Comparison of ENCODE assay signal across 12 cellular contexts in the genomic region with DNA sequence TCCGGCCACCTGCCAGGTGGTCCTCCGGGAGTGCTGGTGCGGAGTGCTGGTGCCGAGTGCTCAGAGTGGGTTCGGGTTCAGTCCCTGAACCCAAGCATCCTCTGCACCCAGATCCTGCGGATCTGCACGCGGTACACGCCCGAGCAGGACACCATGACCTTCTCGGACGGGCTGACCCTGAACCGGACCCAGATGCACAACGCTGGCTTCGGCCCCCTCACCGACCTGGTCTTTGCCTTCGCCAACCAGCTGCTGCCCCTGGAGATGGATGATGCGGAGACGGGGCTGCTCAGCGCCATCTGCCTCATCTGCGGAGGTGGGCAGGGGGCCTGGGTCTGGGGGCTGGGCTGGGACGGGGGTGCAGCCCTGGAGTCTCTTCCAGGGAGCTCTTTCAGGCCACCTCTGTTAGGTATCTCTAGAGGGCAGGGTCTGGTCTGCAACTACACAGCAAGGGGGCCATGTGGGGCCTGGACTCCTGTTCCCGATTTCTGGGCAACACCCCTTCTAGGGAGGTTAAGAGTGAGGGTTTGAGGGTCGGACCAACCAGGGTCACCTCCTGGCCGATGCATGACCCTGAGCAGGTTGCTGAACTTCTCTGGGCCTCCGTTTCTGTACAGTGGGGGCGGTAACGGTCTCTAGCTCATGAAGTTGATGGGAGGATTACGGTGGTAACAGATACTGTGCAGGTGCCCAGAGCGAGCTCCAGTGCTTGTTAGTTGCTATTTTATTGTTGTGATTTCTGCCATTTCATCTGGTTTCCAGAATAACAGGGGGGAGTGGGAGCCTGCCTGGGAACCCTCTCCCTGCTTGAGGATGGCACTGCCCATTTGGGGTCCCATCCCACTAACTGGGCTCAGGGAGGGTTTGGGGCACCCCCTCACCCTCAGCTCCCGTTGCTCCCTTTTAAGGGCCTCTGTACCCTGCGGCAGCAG. TPM values are rescaled to one million over a fixed set of nuclear protein-coding genes. Genes with fewer than 3 reads are reported as not detected.
A peak's percentile ranks its signal among the peaks of the same experiment; 100 is the strongest.
DNase-seq lines count a peak whose midpoint lies in the region; ATAC-seq and TF ChIP-seq lines count a peak whose summit lies in the region.
"Had no signal": no experiment of that assay in that cellular context is flagged by ENCODE, and none has a peak within 500 bp of the region (broad histone marks: within the 10 kb centered on the region; RNA-seq: fewer than 3 reads in every experiment).

No MANE protein-coding gene starts in this region.

- H3K4me1 Mint-ChIP-seq in activated naive CD4-positive, alpha-beta T cell treated with anti-CD3 and anti-CD28 coated beads for 36 hours (ENCODE audit: low read depth), result peaks cover 9% of the 10 kb centered on the region
- peaks cover 28% of the 10 kb centered on the region for H3K4me1 Mint-ChIP-seq in T-helper 17 cell
- H3K4me1 Mint-ChIP-seq in stimulated activated memory B cell treated with anti-CD40 and anti-IgM and Interleukin-4, amounts not matched to agents 10 μg/mL and 1 μg/mL and 100 μg/mL, for 72 hours, result peaks cover 57% of the 10 kb centered on the region

- H3K36me3 Mint-ChIP-seq in activated naive CD4-positive, alpha-beta T cell treated with anti-CD3 and anti-CD28 coated beads for 36 hours (ENCODE audit: low read depth), result peaks cover 5% of the 10 kb centered on the region
- H3K36me3 Mint-ChIP-seq in T-helper 17 cell (ENCODE audit: low read depth), result peaks cover 3% of the 10 kb centered on the region
- H3K36me3 Mint-ChIP-seq in stimulated activated memory B cell treated with anti-CD40 and anti-IgM and Interleukin-4, amounts not matched to agents 10 μg/mL and 1 μg/mL and 100 μg/mL, for 72 hours, result peaks cover 40% of the 10 kb centered on the region
- H3K36me3 Mint-ChIP-seq: activated naive CD4-positive, alpha-beta T cell treated with anti-CD3 and anti-CD28 coated beads, Interleukin-2, amount 50 U/mL, for 72 hours had no signal

- CTCF ChIA-PET in activated naive CD4-positive, alpha-beta T cell treated with anti-CD3 and anti-CD28 coated beads for 36 hours (lab: Charles Lee), result interaction anchor here (0.6 to 9.6 kb wide), 37 partner anchors 10 to 384 kb away, joined by 3 to 178 read pairs (median 4); partner anchors contain the start of genes CDC6, GJD3 and RARA

- peaks cover 0 to 25% (median 11%) of the 10 kb centered on the region in 4 donors for H3K36me3 ChIP-seq in right lobe of liver
- peaks cover 64% of the 10 kb centered on the region for H3K36me3 ChIP-seq in upper lobe of right lung

- no peak for DNase-seq in activated naive CD4-positive, alpha-beta T cell treated with anti-CD3 and anti-CD28 coated beads for 36 hours
- DNase-seq in activated naive CD4-positive, alpha-beta T cell (lab: John Stamatoyannopoulos, UW), result no peak
- DNase-seq in T-helper 17 cell (no peak), right lobe of liver (peak in 1 of 3 donors; percentile 57), NK-92 (lab: John Stamatoyannopoulos, UW; ENCODE audit: unreplicated experiment) (no peak), cerebellum (ENCODE audit: low spot score) (no peak), upper lobe of right lung (no peak)
- DNase-seq: NCI-H187 treated with DMSO at 0.1 percent for 48 hours had no signal

- H3K27ac ChIP-seq in right lobe of liver (peak overlapping the region in 2 of 3 donors; percentile 24 to 28), upper lobe of right lung (no peak overlapping the region)
- H3K27ac ChIP-seq: parathyroid adenoma had no signal

- intact Hi-C loops in activated naive CD4-positive, alpha-beta T cell treated with anti-CD3 and anti-CD28 coated beads for 36 hours (cut with micrococcal nuclease), result loop anchor here (1.0 to 5.0 kb wide), 3 partner anchors 51 to 1313 kb away; no protein-coding TSS in a partner anchor
- intact Hi-C loops in right lobe of liver (cut with DNase I) (loop anchor here (5.0 kb wide), 2 partner anchors 47 to 63 kb away; partner anchors contain the start of genes RARA (in 2 of the 2) and TOP2A (in 1 of the 2)), upper lobe of right lung (cut with DNase I) (no loop called here)

- 26% methylated on average over 5 of the region's 32 CpGs for WGBS in right lobe of liver (ENCODE audit: insufficient coverage, low coverage, low lambda C conversion rate, missing lambda C conversion rate)

- TF ChIP-seq CTCF in right lobe of liver (IDR thresholded peaks at IDR 0.05) (no peak), upper lobe of right lung (IDR thresholded peaks at IDR 0.05) (no peak)

- H3K27me3 ChIP-seq in right lobe of liver (no peaks in the 10 kb centered on the region), upper lobe of right lung (no peaks in the 10 kb centered on the region)

- no peak for TF ChIP-seq POLR2A in right lobe of liver (IDR thresholded peaks at IDR 0.05)

- H3K4me1 ChIP-seq in right lobe of liver, result peaks cover 0 to 68% (median 36%) of the 10 kb centered on the region in 4 donors
- H3K4me1 ChIP-seq in upper lobe of right lung, result peaks cover 41% of the 10 kb centered on the region

- H3K27me3 Mint-ChIP-seq in activated naive CD4-positive, alpha-beta T cell treated with anti-CD3 and anti-CD28 coated beads for 36 hours (ENCODE audit: low read depth), result no peaks in the 10 kb centered on the region
- H3K27me3 Mint-ChIP-seq in T-helper 17 cell, result no peaks in the 10 kb centered on the region
- H3K27me3 Mint-ChIP-seq in stimulated activated memory B cell treated with anti-CD40 and anti-IgM and Interleukin-4, amounts not matched to agents 10 μg/mL and 1 μg/mL and 100 μg/mL, for 72 hours, result no peaks in the 10 kb centered on the region

- peak overlapping the region; percentile 53 for H3K27ac Mint-ChIP-seq in activated naive CD4-positive, alpha-beta T cell treated with anti-CD3 and anti-CD28 coated beads for 36 hours
- peak overlapping the region; percentile 34 for H3K27ac Mint-ChIP-seq in T-helper 17 cell
- H3K27ac Mint-ChIP-seq in stimulated activated memory B cell treated with anti-CD40 and anti-IgM and Interleukin-4, amounts not matched to agents 10 μg/mL and 1 μg/mL and 100 μg/mL, for 72 hours, result peak overlapping the region; percentile 40

- peak; percentile 0 for ATAC-seq in T-helper 17 cell
- ATAC-seq in right lobe of liver, result no peak
- ATAC-seq in stimulated activated memory B cell treated with anti-CD40 and anti-IgM and Interleukin-4, amounts not matched to agents 10 μg/mL and 1 μg/mL and 100 μg/mL, for 72 hours, result no peak
- ATAC-seq in upper lobe of right lung, result no peak

- H3K4me3 ChIP-seq in right lobe of liver (peak overlapping the region; percentile 16 to 44 (median 24)), upper lobe of right lung (no peak overlapping the region)

- no peaks in the 10 kb centered on the region for H3K9me3 Mint-ChIP-seq in activated naive CD4-positive, alpha-beta T cell treated with anti-CD3 and anti-CD28 coated beads for 36 hours
- no peaks in the 10 kb centered on the region for H3K9me3 Mint-ChIP-seq in stimulated activated memory B cell treated with anti-CD40 and anti-IgM and Interleukin-4, amounts not matched to agents 10 μg/mL and 1 μg/mL and 100 μg/mL, for 72 hours
- H3K9me3 Mint-ChIP-seq: activated naive CD4-positive, alpha-beta T cell treated with anti-CD3 and anti-CD28 coated beads, Interleukin-2, amount 50 U/mL, for 72 hours had no signal

- H3K9me3 ChIP-seq in T-helper 17 cell (ENCODE audit: control insufficient read depth, low read length, poor library complexity, severe bottlenecking) (no peaks in the 10 kb centered on the region), right lobe of liver (no peaks in the 10 kb centered on the region), upper lobe of right lung (no peaks in the 10 kb centered on the region)

- no peak overlapping the region for H3K4me3 Mint-ChIP-seq in activated naive CD4-positive, alpha-beta T cell treated with anti-CD3 and anti-CD28 coated beads for 36 hours
- peak overlapping the region; percentile 28 for H3K4me3 Mint-ChIP-seq in T-helper 17 cell
- no peak overlapping the region for H3K4me3 Mint-ChIP-seq in stimulated activated memory B cell treated with anti-CD40 and anti-IgM and Interleukin-4, amounts not matched to agents 10 μg/mL and 1 μg/mL and 100 μg/mL, for 72 hours

RNA-seq across cellular contexts. Expression of gene GJD3, which starts 10.1 kb away (rescaled TPM):
- not detected for total RNA-seq in activated naive CD4-positive, alpha-beta T cell treated with anti-CD3 and anti-CD28 coated beads for 36 hours
- not detected for total RNA-seq in T-helper 17 cell
- under 1 TPM in 5 of 6 experiments, not detected in 1; 0.22 to 0.78 (median 0.37) TPM for total RNA-seq in right lobe of liver
- total RNA-seq in cerebellum, result 0.45 TPM
- total RNA-seq in upper lobe of right lung, result 2.8 TPM
- total RNA-seq: activated naive CD4-positive, alpha-beta T cell treated with anti-CD3 and anti-CD28 coated beads, Interleukin-2, amount 50 U/mL, for 72 hours; lower leg skin had no signal

RNA-seq across cellular contexts. Expression of gene RARA, which starts 45.5 kb away (rescaled TPM):
- 10 to 100 TPM; 16.9 to 18.5 TPM for total RNA-seq in activated naive CD4-positive, alpha-beta T cell treated with anti-CD3 and anti-CD28 coated beads for 36 hours
- total RNA-seq in T-helper 17 cell (100 to 1,000 TPM in 1 of 2 donors, 10 to 100 TPM in 1; 97.0 to 106 TPM), right lobe of liver (10 to 100 TPM; 17.7 to 41.9 (median 22.9) TPM), cerebellum (4.9 TPM), upper lobe of right lung (69.7 TPM)
